27 cellular contexts compared by ENCODE assay signal in genomic region chr4:48596336-48596735, GRCh38.
"Had no signal": no experiment of that assay in that cellular context is flagged by ENCODE, and none has a peak within 500 bp of the region (broad histone marks: within the 10 kb centered on the region; RNA-seq: fewer than 3 reads in every experiment).

No MANE protein-coding gene starts in this region.

- H3K36me3 ChIP-seq: adrenal gland had no signal

- ATAC-seq: activated CD4-positive, alpha-beta T cell treated with anti-CD3 and anti-CD28 coated beads for 36 hours; activated naive CD8-positive, alpha-beta T cell treated with anti-CD3 and anti-CD28 coated beads, Interleukin-2, amount 50 U/mL, for 24 hours; activated T-helper 17 cell treated with anti-CD3 and anti-CD28 coated beads, Interleukin-2, amount 50 U/mL, for 72 hours; body of pancreas; gastroesophageal sphincter; heart right ventricle had no signal

- H3K27me3 ChIP-seq: adrenal gland, body of pancreas, esophagus muscularis mucosa, gastroesophageal sphincter, heart right ventricle, hepatocyte had no signal

- H3K4me3 ChIP-seq: adrenal gland, body of pancreas, esophagus muscularis mucosa, gastroesophageal sphincter, heart right ventricle, hepatocyte had no signal

- DNase-seq: activated CD4-positive, alpha-beta memory T cell treated with anti-CD3 and anti-CD28 coated beads, Interleukin-2, amount 10 ng/mL, durations not matched to agents 7 days and 5 days; activated CD4-positive, alpha-beta T cell treated with anti-CD3 and anti-CD28 coated beads for 36 hours; activated CD4-positive, alpha-beta T cell treated with anti-CD3 and anti-CD28 coated beads, Interleukin-2, amount 10 ng/mL, durations not matched to agents 24 days and 14 days; activated CD4-positive, CD25-positive, alpha-beta regulatory T cell; activated CD4-positive, CD25-positive, alpha-beta regulatory T cell treated with anti-CD3 and anti-CD28 coated beads, Interleukin-2, amount 50 U/mL, for 72 hours; activated CD8-positive, alpha-beta memory T cell treated with anti-CD3 and anti-CD28 coated beads, Interleukin-2, amount 50 U/mL, for 48 hours; activated effector memory CD4-positive, alpha-beta T cell treated with Interleukin-2 at 50 U/mL for 16 hours; activated naive CD4-positive, alpha-beta T cell treated with anti-CD3 and anti-CD28 coated beads for 36 hours; activated naive CD8-positive, alpha-beta T cell treated with anti-CD3 and anti-CD28 coated beads for 36 hours; activated naive CD8-positive, alpha-beta T cell treated with anti-CD3 and anti-CD28 coated beads, Interleukin-2, amount 50 U/mL, for 24 hours; activated T-cell treated with anti-CD3 and anti-CD28 coated beads for 4 hours; activated T-cell treated with anti-CD3 and anti-CD28 coated beads, Interleukin-2, amount 50 U/mL, for 24 hours; adrenal gland; amygdala; aorta; body of pancreas; caudate nucleus; cortex of kidney; effector CD8-positive, alpha-beta T cell; erythroblast; foreskin fibroblast; heart right ventricle; T-helper 2 cell had no signal

- H3K9me3 ChIP-seq: adrenal gland, body of pancreas, esophagus muscularis mucosa, gastroesophageal sphincter, heart right ventricle had no signal

- H3K4me1 ChIP-seq: adrenal gland, body of pancreas, gastroesophageal sphincter had no signal

- H3K27ac ChIP-seq: adrenal gland, body of pancreas, esophagus muscularis mucosa, gastroesophageal sphincter, hepatocyte had no signal
